In genomic region chr17:43170140-43170765, GRCh38 we compare ENCODE assay signal across 8 cellular contexts. TPM values are rescaled to one million over a fixed set of nuclear protein-coding genes. Genes with fewer than 3 reads are reported as not detected.
DNase-seq lines count a peak whose midpoint lies in the region; ATAC-seq, FAIRE-seq and TF ChIP-seq lines count a peak whose summit lies in the region.

No MANE protein-coding gene starts in this region.

- H2AFZ ChIP-seq in astrocyte (ENCODE audit: low read depth, low read length): peak overlapping the region; percentile 90

- H3K36me3 ChIP-seq in astrocyte (ENCODE audit: insufficient read depth, low read length) (no peaks in the 10 kb centered on the region), rectal smooth muscle tissue (ENCODE audit: control insufficient read depth, insufficient read depth, low read length) (peaks cover 2% of the 10 kb centered on the region), aorta (ENCODE audit: control insufficient read depth in 1 of 2, insufficient read depth in 2 of 2, low read length in 1 of 2) (no peaks in the 10 kb centered on the region)

- peak overlapping the region; percentile 94 for H3K27ac ChIP-seq in astrocyte (ENCODE audit: low read depth, low read length)
- peak overlapping the region; percentile 99 for H3K27ac ChIP-seq in rectal smooth muscle tissue (ENCODE audit: low read depth, low read length)
- H3K27ac ChIP-seq in aorta (ENCODE audit: low read depth in 1 of 2, low read length in 2 of 2): peak overlapping the region; percentile 96 to 97

- peaks cover 31% of the 10 kb centered on the region for H3K79me2 ChIP-seq in astrocyte (ENCODE audit: insufficient read depth, low read length)

- DNase-seq in NCI-H187 treated with DMSO at 0.1 percent for 48 hours (lab: John Stamatoyannopoulos, UW) (peak; percentile 96), astrocyte (ENCODE audit: low read depth) (peak; percentile 92), hepatic stellate cell (ENCODE audit: low spot score) (peak; percentile 97), aorta (peak; percentile 92 to 94)
- DNase-seq in T-helper 2 cell treated with Interferon-gamma antibody and Interleukin-4, amounts not matched to agents 5 μg/mL and 100 μg/mL, for 36 hours (ENCODE audit: low spot score): peak; percentile 91

- H3K27ac Mint-ChIP-seq in T-helper 2 cell treated with Interferon-gamma antibody and Interleukin-4, amounts not matched to agents 5 μg/mL and 100 μg/mL, for 36 hours: no peak overlapping the region
- H3K27ac Mint-ChIP-seq in astrocyte (ENCODE audit: unreplicated experiment): no peak overlapping the region

- H3K4me1 ChIP-seq in astrocyte (ENCODE audit: insufficient read depth, low read length) (peaks cover 14% of the 10 kb centered on the region), rectal smooth muscle tissue (ENCODE audit: control insufficient read depth, insufficient read depth, low read length) (peaks cover 14% of the 10 kb centered on the region), aorta (ENCODE audit: control insufficient read depth in 1 of 2, insufficient read depth in 2 of 2, low read length in 2 of 2) (no peaks in the 10 kb centered on the region)

- peak overlapping the region; percentile 92 for H3K9ac ChIP-seq in astrocyte (ENCODE audit: low read length)
- H3K9ac ChIP-seq in rectal smooth muscle tissue (ENCODE audit: low read length): peak overlapping the region; percentile 95

- peak; percentile 37 for FAIRE-seq in astrocyte (lab: Jason Lieb, UNC)

- WGBS in aorta, 2 donors: 0 to 1% methylated on average over 27 of the region's 27 CpGs

- intact Hi-C loops in aorta (cut with DNase I): loop anchor here (2.0 to 10.0 kb wide), 7 partner anchors 43 to 185 kb away; partner anchors contain the start of genes BRCA1 (in 2 of the 2) and VAT1 (in 2 of the 2)

- peaks cover 7% of the 10 kb centered on the region for H3K36me3 Mint-ChIP-seq in T-helper 2 cell treated with Interferon-gamma antibody and Interleukin-4, amounts not matched to agents 5 μg/mL and 100 μg/mL, for 36 hours (ENCODE audit: low read depth)
- peaks cover 3% of the 10 kb centered on the region for H3K36me3 Mint-ChIP-seq in astrocyte (ENCODE audit: low read depth, unreplicated experiment)

- ATAC-seq in GM18499 (IDR thresholded peaks at IDR 0.05; ENCODE audit: insufficient read depth, unreplicated experiment) (peak; percentile 47), HG02970 (IDR thresholded peaks at IDR 0.05; ENCODE audit: low FRiP score, unreplicated experiment) (peak; percentile 60), aorta (ENCODE audit: low FRiP score) (peak; percentile 96)

- no peaks in the 10 kb centered on the region for H3K9me3 ChIP-seq in astrocyte (ENCODE audit: insufficient read depth, low read depth, low read length)
- H3K9me3 ChIP-seq in aorta (ENCODE audit: control insufficient read depth, low read length): no peaks in the 10 kb centered on the region

- peaks cover 26% of the 10 kb centered on the region for H3K4me1 Mint-ChIP-seq in T-helper 2 cell treated with Interferon-gamma antibody and Interleukin-4, amounts not matched to agents 5 μg/mL and 100 μg/mL, for 36 hours (ENCODE audit: low read depth)
- peaks cover 10% of the 10 kb centered on the region for H3K4me1 Mint-ChIP-seq in astrocyte (ENCODE audit: low read depth, unreplicated experiment)

- no peak overlapping the region for H3K4me3 Mint-ChIP-seq in T-helper 2 cell treated with Interferon-gamma antibody and Interleukin-4, amounts not matched to agents 5 μg/mL and 100 μg/mL, for 36 hours
- no peak overlapping the region for H3K4me3 Mint-ChIP-seq in astrocyte (ENCODE audit: unreplicated experiment)

- no peaks in the 10 kb centered on the region for H4K20me1 ChIP-seq in astrocyte (ENCODE audit: insufficient read depth, low read length)

- H3K27me3 ChIP-seq in astrocyte (ENCODE audit: insufficient read depth, low read length) (no peaks in the 10 kb centered on the region), rectal smooth muscle tissue (ENCODE audit: control insufficient read depth, insufficient read depth, low read length) (no peaks in the 10 kb centered on the region), aorta (ENCODE audit: control insufficient read depth in 1 of 2, insufficient read depth in 2 of 2, low read length in 1 of 2) (no peaks in the 10 kb centered on the region)

- no peaks in the 10 kb centered on the region for H3K9me3 Mint-ChIP-seq in T-helper 2 cell treated with Interferon-gamma antibody and Interleukin-4, amounts not matched to agents 5 μg/mL and 100 μg/mL, for 36 hours
- no peaks in the 10 kb centered on the region for H3K9me3 Mint-ChIP-seq in astrocyte (ENCODE audit: unreplicated experiment)

- H3K27me3 Mint-ChIP-seq in T-helper 2 cell treated with Interferon-gamma antibody and Interleukin-4, amounts not matched to agents 5 μg/mL and 100 μg/mL, for 36 hours (ENCODE audit: low read depth): no peaks in the 10 kb centered on the region
- no peaks in the 10 kb centered on the region for H3K27me3 Mint-ChIP-seq in astrocyte (ENCODE audit: low read depth, unreplicated experiment)

- H3K4me2 ChIP-seq in astrocyte (ENCODE audit: low read length): peak overlapping the region; percentile 95

- peak overlapping the region; percentile 90 for H3K4me3 ChIP-seq in astrocyte (ENCODE audit: insufficient read depth, low read depth, low read length)
- H3K4me3 ChIP-seq in rectal smooth muscle tissue (ENCODE audit: low read length): peak overlapping the region; percentile 96
- H3K4me3 ChIP-seq in aorta (ENCODE audit: low read length in 2 of 2): peak overlapping the region; percentile 79 to 85

- no peak for TF ChIP-seq CTCF in astrocyte (IDR thresholded peaks at IDR 0.05; ENCODE audit: insufficient read depth, low read depth, low read length)

RNA-seq across cellular contexts. Expression of gene NBR1, which starts 0.8 kb away (rescaled TPM):
- total RNA-seq in astrocyte (46.8 and 53.6 TPM in 2 replicates), aorta (10 to 100 TPM; 93.7 to 99.1 TPM)
- polyA plus RNA-seq in aorta: 10 to 100 TPM; 52.3 to 55.4 TPM

RNA-seq across cellular contexts. Expression of gene TMEM106A, which starts 41.4 kb away (rescaled TPM):
- 10.1 and 11.4 TPM in 2 replicates for total RNA-seq in astrocyte
- 10 to 100 TPM; 20.2 to 37.2 TPM for total RNA-seq in aorta
- polyA plus RNA-seq in aorta: 1 to 10 TPM; 2.5 to 5.0 TPM

RNA-seq across cellular contexts. Expression of gene BRCA1, which starts 45.1 kb away (rescaled TPM):
- total RNA-seq in astrocyte (3.6 and 6.0 TPM in 2 replicates), aorta (1 to 10 TPM; 4.3 to 6.6 TPM)
- 1 to 10 TPM in 1 of 2 donors, under 1 TPM in 1; 0.38 to 2.1 TPM for polyA plus RNA-seq in aorta

RNA-seq across cellular contexts. Expression of gene CCDC200, which starts 58.2 kb away (rescaled TPM):
- total RNA-seq in astrocyte: not detected in 2 replicates
- total RNA-seq in aorta: not detected
- polyA plus RNA-seq in aorta: not detected

Comparison
In these comparisons a context has a peak if more than half of its experiments do, and no peak if none do; other contexts are left out.
1. Peak in every context shown above with its lines: DNase-seq, ATAC-seq, H3K4me3 ChIP-seq and H3K27ac ChIP-seq.